ENCODE assay signal across 8 cellular contexts in the genomic region with DNA sequence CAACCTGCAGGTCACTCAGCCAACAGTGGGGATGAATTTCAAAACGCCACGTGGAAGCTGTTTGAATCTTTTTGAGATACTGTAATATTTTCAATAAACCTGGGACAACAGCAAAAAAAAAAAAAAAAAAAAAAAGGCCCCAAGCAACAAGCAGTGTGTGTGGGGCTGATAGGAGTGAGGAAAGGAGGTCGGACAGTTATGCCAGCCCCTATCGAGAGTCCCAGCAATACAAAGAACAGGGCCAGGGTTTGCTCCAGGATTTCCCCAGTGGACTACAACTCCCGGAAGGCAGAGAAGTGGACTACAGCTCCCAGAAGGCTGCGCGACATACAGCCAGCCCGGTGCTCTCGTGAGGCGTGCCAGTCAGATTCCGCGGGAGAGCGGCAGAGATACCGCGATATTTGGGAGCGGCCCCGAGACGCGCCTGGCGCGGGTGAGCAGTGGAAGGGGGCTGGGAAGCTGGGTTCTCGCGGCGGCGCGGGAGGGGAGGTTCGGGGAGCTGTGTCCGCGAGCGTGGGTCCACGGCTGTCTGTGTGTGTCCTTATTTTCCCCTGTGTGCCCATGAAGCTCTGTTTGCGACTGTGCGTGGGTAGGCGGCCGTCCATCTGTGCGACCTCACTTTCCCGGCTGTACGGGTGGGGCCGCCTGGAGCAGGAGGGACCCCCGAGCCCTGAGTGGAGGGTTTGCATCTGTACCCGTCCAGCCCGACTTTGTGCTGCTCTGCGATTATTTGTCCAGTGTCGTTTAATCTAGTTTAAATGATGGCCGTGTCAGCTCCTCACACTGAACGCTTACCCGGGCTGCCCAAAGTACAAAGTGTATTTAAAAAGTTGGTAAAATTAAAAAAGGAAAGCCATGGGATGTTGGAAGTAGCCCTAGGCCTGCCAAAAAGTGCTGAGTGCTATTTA. TPM values are rescaled to one million over a fixed set of nuclear protein-coding genes. Genes with fewer than 3 reads are reported as not detected.
A peak's percentile ranks its signal among the peaks of the same experiment; 100 is the strongest.
DNase-seq lines count a peak whose midpoint lies in the region; TF ChIP-seq lines count a peak whose summit lies in the region.

A gene with protein sequence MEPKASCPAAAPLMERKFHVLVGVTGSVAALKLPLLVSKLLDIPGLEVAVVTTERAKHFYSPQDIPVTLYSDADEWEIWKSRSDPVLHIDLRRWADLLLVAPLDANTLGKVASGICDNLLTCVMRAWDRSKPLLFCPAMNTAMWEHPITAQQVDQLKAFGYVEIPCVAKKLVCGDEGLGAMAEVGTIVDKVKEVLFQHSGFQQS (plus strand): TSS at position 397 of the 908 bp plus-strand sequence. CDS start 4,729 bp downstream, outside the sequence.

- H3K4me1 Mint-ChIP-seq in CD8-positive, alpha-beta memory T cell, result peaks cover 17 to 23% (median 23%) of the 10 kb centered on the region in 3 donors

- H3K27me3 ChIP-seq in CD8-positive, alpha-beta memory T cell (ENCODE audit: insufficient read depth, low read length, poor library complexity, severe bottlenecking), result no peaks in the 10 kb centered on the region

- peak; percentile 86 to 96 (median 91) for DNase-seq in CD8-positive, alpha-beta memory T cell
- DNase-seq in GM20000 (ENCODE audit: low spot score) (peak; percentile 94), HT-29 (ENCODE audit: low spot score) (peak; percentile 98), NOMO-1 (lab: John Stamatoyannopoulos, UW; ENCODE audit: unreplicated experiment in 2 of 2) (peak; percentile 92 to 94), lung microvascular endothelial cell (ENCODE audit: low read depth in 2 of 2) (peak; percentile 96 to 97)
- DNase-seq in effector CD8-positive, alpha-beta T cell (lab: John Stamatoyannopoulos, UW), result peak; percentile 86
- peak; percentile 91 to 94 (median 94) for DNase-seq in stimulated activated CD4-positive, alpha-beta T cell treated with anti-CD3 and anti-CD28 coated beads, TNF-alpha, amount 100 ng/mL, for 48 hours (ENCODE audit: low read depth in 3 of 3)

- H3K4me3 ChIP-seq in CD8-positive, alpha-beta memory T cell (ENCODE audit: low read length), result peak within 1 kb of the TSS; percentile 84

- no peaks in the 10 kb centered on the region for H3K9me3 Mint-ChIP-seq in CD8-positive, alpha-beta memory T cell

- H3K9me3 ChIP-seq in CD8-positive, alpha-beta memory T cell (ENCODE audit: low read length), result no peaks in the 10 kb centered on the region

- H3K27ac Mint-ChIP-seq in CD8-positive, alpha-beta memory T cell, result peak within 1 kb of the TSS; percentile 74 to 97 (median 90)

- CTCF ChIA-PET in CD8-positive, alpha-beta memory T cell (lab: Charles Lee), result interaction anchor here (0.7 to 4.5 kb wide), 7 partner anchors 20 to 336 kb away, joined by 3 to 19 read pairs (median 4); a partner anchor contains a TSS
- CTCF ChIA-PET in activated CD8-positive, alpha-beta memory T cell treated with anti-CD3 and anti-CD28 coated beads for 36 hours (lab: Charles Lee), result interaction anchor here (0.6 to 9.2 kb wide), 10 partner anchors 9 to 181 kb away, joined by 3 to 76 read pairs (median 4); a partner anchor contains a TSS

- no peak for TF ChIP-seq CTCF in GM20000 (IDR thresholded peaks at IDR 0.05; ENCODE audit: extremely low read depth, missing control alignments)

- H3K4me1 ChIP-seq in CD8-positive, alpha-beta memory T cell (ENCODE audit: insufficient read depth, low read length), result peaks cover 12% of the 10 kb centered on the region

- no peaks in the 10 kb centered on the region for H3K36me3 ChIP-seq in CD8-positive, alpha-beta memory T cell (ENCODE audit: insufficient read depth, low read length)

- peaks cover 0 to 9% (median 0%) of the 10 kb centered on the region in 3 donors for H3K36me3 Mint-ChIP-seq in CD8-positive, alpha-beta memory T cell

- POLR2A ChIA-PET in CD8-positive, alpha-beta memory T cell (lab: Charles Lee), result interaction anchor here (0.5 to 1.6 kb wide), 6 partner anchors 28 to 1065 kb away, joined by 3 to 13 read pairs (median 8); a partner anchor contains a TSS
- POLR2A ChIA-PET in activated CD8-positive, alpha-beta memory T cell treated with anti-CD3 and anti-CD28 coated beads for 36 hours (lab: Charles Lee), result interaction anchor here (0.6 to 3.6 kb wide), 5 partner anchors 8 to 180 kb away, joined by 3 to 25 read pairs (median 5); a partner anchor contains a TSS

- H3K4me3 Mint-ChIP-seq in CD8-positive, alpha-beta memory T cell, result peak within 1 kb of the TSS; percentile 91 to 97 (median 94)

- peak within 1 kb of the TSS; percentile 82 for H3K27ac ChIP-seq in CD8-positive, alpha-beta memory T cell (ENCODE audit: low read depth, low read length)

- H3K27me3 Mint-ChIP-seq in CD8-positive, alpha-beta memory T cell, result peaks cover 0 to 1% of the 10 kb centered on the region in 2 donors

RNA-seq across cellular contexts. Expression of the gene that starts here (rescaled TPM):
- 10 to 100 TPM; 35.5 to 39.2 TPM for total RNA-seq in CD8-positive, alpha-beta memory T cell
- polyA plus RNA-seq in CD8-positive, alpha-beta memory T cell, result 12.8 TPM
- 26.9 and 37.0 TPM in 2 replicates for total RNA-seq in HT-29 (2014; rRNA removed; shearing (Covaris generic))
- total RNA-seq in activated CD8-positive, alpha-beta memory T cell treated with anti-CD3 and anti-CD28 coated beads for 36 hours, result 10 to 100 TPM; 32.4 to 34.2 TPM
- 5.4 and 6.5 TPM in 2 replicates for total RNA-seq in lung microvascular endothelial cell

Comparison
In these comparisons a context has a peak if more than half of its experiments do, and no peak if none do; other contexts are left out.
1. Peak in every context shown above with its lines: DNase-seq, H3K4me3 ChIP-seq and H3K27ac ChIP-seq.